19 cellular contexts compared by ENCODE assay signal in genomic region chr12:127567531-127567930, GRCh38.
DNase-seq lines count a peak whose midpoint lies in the region; ATAC-seq, FAIRE-seq and TF ChIP-seq lines count a peak whose summit lies in the region.
"Had no signal": no experiment of that assay in that cellular context is flagged by ENCODE, and none has a peak within 500 bp of the region (broad histone marks: within the 10 kb centered on the region; RNA-seq: fewer than 3 reads in every experiment).

No MANE protein-coding gene starts in this region.

- DNase-seq in bronchial epithelial cell (ENCODE audit: low read depth) = no peak
- DNase-seq in effector memory CD8-positive, alpha-beta T cell = no peak
- peak; percentile 55 for DNase-seq in esophagus muscularis mucosa (ENCODE audit: extremely low spot score)
- no peak for DNase-seq in stimulated activated effector memory CD8-positive, alpha-beta T cell treated with anti-CD3 and anti-CD28 coated beads, Interleukin-12 subunit alpha, Interleukin-12 subunit beta, amount 100 ng/mL, for 72 hours (ENCODE audit: low spot score in 2 of 2)
- DNase-seq in NCI-H82 treated with DMSO at 0.1 percent for 48 hours (lab: John Stamatoyannopoulos, UW; ENCODE audit: unreplicated experiment) = no peak
- DNase-seq: C1 segment of cervical spinal cord; Calu3; CD4-positive, alpha-beta memory T cell; COR-L47; DMS53; DMS79 treated with DMSO at 0.1 percent for 48 hours; GF-D8; HFFc6 had no signal

- H3K4me1 Mint-ChIP-seq in effector memory CD8-positive, alpha-beta T cell (ENCODE audit: low read depth in 2 of 2) = peaks cover 0 to 4% of the 10 kb centered on the region in 2 donors
- H3K4me1 Mint-ChIP-seq in stimulated activated effector memory CD8-positive, alpha-beta T cell treated with anti-CD3 and anti-CD28 coated beads, Interleukin-12 subunit alpha, Interleukin-12 subunit beta, amount 100 ng/mL, for 72 hours = peaks cover 10% of the 10 kb centered on the region
- H3K4me1 Mint-ChIP-seq: GM23338 had no signal

- TF ChIP-seq CTCF in bronchial epithelial cell (IDR thresholded peaks at IDR 0.05; ENCODE audit: insufficient read depth, low read length, severe bottlenecking) = no peak
- no peak for TF ChIP-seq CTCF in esophagus muscularis mucosa (IDR thresholded peaks at IDR 0.05)

- H3K27ac ChIP-seq in esophagus muscularis mucosa (replicated peaks in 1 of 4) = no peak overlapping the region

- no peaks in the 10 kb centered on the region for H3K4me1 ChIP-seq in esophagus muscularis mucosa
- H3K4me1 ChIP-seq: HAP-1 had no signal

- H3K36me3 ChIP-seq in bronchial epithelial cell (ENCODE audit: control insufficient read depth, insufficient read depth, low read length) (no peaks in the 10 kb centered on the region), esophagus muscularis mucosa (no peaks in the 10 kb centered on the region)
- H3K36me3 ChIP-seq: HAP-1 had no signal

- H3K4me3 Mint-ChIP-seq in effector memory CD8-positive, alpha-beta T cell = no peak overlapping the region
- H3K4me3 Mint-ChIP-seq in stimulated activated effector memory CD8-positive, alpha-beta T cell treated with anti-CD3 and anti-CD28 coated beads, Interleukin-12 subunit alpha, Interleukin-12 subunit beta, amount 100 ng/mL, for 72 hours = no peak overlapping the region
- H3K4me3 Mint-ChIP-seq: CD4-positive, alpha-beta memory T cell; GM23338; HFFc6 had no signal

- TF ChIP-seq EP300 in esophagus muscularis mucosa (IDR thresholded peaks at IDR 0.05) = no peak

- ATAC-seq in effector memory CD8-positive, alpha-beta T cell (replicated peaks) = no peak
- no peak for ATAC-seq in stimulated activated effector memory CD8-positive, alpha-beta T cell treated with anti-CD3 and anti-CD28 coated beads, Interleukin-12 subunit alpha, Interleukin-12 subunit beta, amount 100 ng/mL, for 72 hours
- ATAC-seq in GM19452 (IDR thresholded peaks at IDR 0.05; ENCODE audit: unreplicated experiment) (no peak), HG03097 (IDR thresholded peaks at IDR 0.05; ENCODE audit: low FRiP score, unreplicated experiment) (no peak)
- ATAC-seq: GM23338 had no signal

- intact Hi-C loops in esophagus muscularis mucosa (cut with DNase I) = no loop called here

- peaks cover 11% of the 10 kb centered on the region for H3K36me3 Mint-ChIP-seq in effector memory CD8-positive, alpha-beta T cell (ENCODE audit: insufficient read depth)
- H3K36me3 Mint-ChIP-seq in stimulated activated effector memory CD8-positive, alpha-beta T cell treated with anti-CD3 and anti-CD28 coated beads, Interleukin-12 subunit alpha, Interleukin-12 subunit beta, amount 100 ng/mL, for 72 hours = no peaks in the 10 kb centered on the region
- H3K36me3 Mint-ChIP-seq: CD4-positive, alpha-beta memory T cell had no signal

- no peaks in the 10 kb centered on the region for H3K9me3 ChIP-seq in esophagus muscularis mucosa
- H3K9me3 ChIP-seq: HAP-1 had no signal

- 44% methylated on average over 2 of the region's 2 CpGs for WGBS in esophagus muscularis mucosa

- H3K4me3 ChIP-seq in bronchial epithelial cell (ENCODE audit: low read depth, low read length) (no peak overlapping the region), esophagus muscularis mucosa (no peak overlapping the region)
- H3K4me3 ChIP-seq: GM23338, HAP-1 had no signal

- peak; percentile 36 for FAIRE-seq in bronchial epithelial cell (lab: Jason Lieb, UNC)
- FAIRE-seq: GM12891, H54 had no signal

- H3K27me3 Mint-ChIP-seq in effector memory CD8-positive, alpha-beta T cell = no peaks in the 10 kb centered on the region
- H3K27me3 Mint-ChIP-seq: CD4-positive, alpha-beta memory T cell had no signal

- H3K27me3 ChIP-seq in bronchial epithelial cell (ENCODE audit: control insufficient read depth, insufficient read depth, low read length) = no peaks in the 10 kb centered on the region
- H3K27me3 ChIP-seq in esophagus muscularis mucosa = peaks cover 0 to 18% (median 0%) of the 10 kb centered on the region in 4 donors

- peaks cover 10 to 14% of the 10 kb centered on the region in 2 donors for H3K9me3 Mint-ChIP-seq in effector memory CD8-positive, alpha-beta T cell
- peaks cover 16% of the 10 kb centered on the region for H3K9me3 Mint-ChIP-seq in stimulated activated effector memory CD8-positive, alpha-beta T cell treated with anti-CD3 and anti-CD28 coated beads, Interleukin-12 subunit alpha, Interleukin-12 subunit beta, amount 100 ng/mL, for 72 hours
- H3K9me3 Mint-ChIP-seq: HFFc6 had no signal

- no peak for TF ChIP-seq POLR2A in esophagus muscularis mucosa (IDR thresholded peaks at IDR 0.05; ENCODE audit: low read depth)

- peak overlapping the region; percentile 72 to 77 for H3K27ac Mint-ChIP-seq in effector memory CD8-positive, alpha-beta T cell
- H3K27ac Mint-ChIP-seq in stimulated activated effector memory CD8-positive, alpha-beta T cell treated with anti-CD3 and anti-CD28 coated beads, Interleukin-12 subunit alpha, Interleukin-12 subunit beta, amount 100 ng/mL, for 72 hours = peak overlapping the region; percentile 93
- H3K27ac Mint-ChIP-seq: CD4-positive, alpha-beta memory T cell; GM23338; HFFc6 had no signal
